Comparison of ENCODE assay signal across 16 cellular contexts in the genomic region with DNA sequence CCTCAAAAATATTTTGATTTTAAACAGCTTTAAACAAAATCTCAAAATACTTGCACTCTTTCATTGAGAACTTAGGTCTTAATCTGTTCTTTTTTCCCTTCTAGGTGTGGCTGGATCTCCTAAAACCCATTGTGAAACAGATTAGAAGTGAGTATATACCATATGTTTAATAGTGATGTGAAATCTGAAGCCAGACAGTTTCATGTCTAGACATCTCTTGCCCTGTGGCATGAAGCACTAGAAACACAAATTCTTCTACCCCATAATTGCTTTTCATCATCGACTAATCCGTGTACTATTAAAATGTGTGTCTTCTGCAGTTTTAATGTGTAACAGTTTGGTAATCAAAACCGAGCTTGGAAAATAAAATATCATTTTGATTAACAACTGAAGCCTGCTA.
DNase-seq lines count a peak whose midpoint lies in the region; ATAC-seq lines count a peak whose summit lies in the region.
"Had no signal": no experiment of that assay in that cellular context is flagged by ENCODE, and none has a peak within 500 bp of the region (broad histone marks: within the 10 kb centered on the region; RNA-seq: fewer than 3 reads in every experiment).

No MANE protein-coding gene starts in this region.

- H3K36me3 ChIP-seq in adipocyte (ENCODE audit: control insufficient read depth, insufficient read depth, low read length, severe bottlenecking) = no peaks in the 10 kb centered on the region
- H3K36me3 ChIP-seq: Peyer's patch had no signal

- DNase-seq in NCI-H524 (lab: John Stamatoyannopoulos, UW) (peak; percentile 0 to 27), NCI-H524 treated with DMSO at 0.1 percent for 48 hours (lab: John Stamatoyannopoulos, UW) (no peak), adipocyte (ENCODE audit: low read depth) (peak; percentile 58), iris pigment epithelial cell (ENCODE audit: low read depth) (peak; percentile 43), NCI-H82 treated with DMSO at 0.1 percent for 48 hours (lab: John Stamatoyannopoulos, UW; ENCODE audit: unreplicated experiment) (no peak)
- DNase-seq in activated T-cell treated with anti-CD3 and anti-CD28 coated beads, Interleukin-2, amount 50 U/mL, for 1 hour = no peak
- DNase-seq: Caco-2; CD4-positive, alpha-beta T cell; NCI-H1092 treated with DMSO at 0.1 percent for 48 hours; NCI-H2107; NK-92 treated with Interleukin-12 subunit alpha and Interleukin-12 subunit beta, amount 100 ng/mL, for 24 hours; Peyer's patch had no signal

- H3K9ac ChIP-seq in adipocyte (ENCODE audit: low read length) = no peak overlapping the region

- peaks cover under 1% of the 10 kb centered on the region for H3K4me1 ChIP-seq in adipocyte (ENCODE audit: control insufficient read depth, insufficient read depth, low read length)
- H3K4me1 ChIP-seq: Caco-2 had no signal

- H3K27me3 ChIP-seq in adipocyte (replicated peaks; ENCODE audit: control insufficient read depth, insufficient read depth, low read length) = no peaks in the 10 kb centered on the region
- H3K27me3 ChIP-seq: Peyer's patch had no signal

- ATAC-seq in GM21390 (IDR thresholded peaks at IDR 0.05; ENCODE audit: unreplicated experiment) (no peak), GM19397 (IDR thresholded peaks at IDR 0.05; ENCODE audit: unreplicated experiment) (no peak)
- ATAC-seq: K562, Right ventricle myocardium inferior had no signal

- no peak overlapping the region for H3K4me3 ChIP-seq in adipocyte (ENCODE audit: low read length)
- H3K4me3 ChIP-seq: K562, Peyer's patch had no signal

- H3K9me3 ChIP-seq in adipocyte (ENCODE audit: control insufficient read depth, low read length) = no peaks in the 10 kb centered on the region
- H3K9me3 ChIP-seq: Caco-2, Peyer's patch had no signal

Comparison
In these comparisons a context has a peak if more than half of its experiments do, and no peak if none do; other contexts are left out.
1. DNase-seq: peak in NCI-H524 (2 of 2), adipocyte (single experiment) and iris pigment epithelial cell (single experiment); none in NCI-H524 treated with DMSO at 0.1 percent for 48 hours (single experiment), activated T-cell treated with anti-CD3 and anti-CD28 coated beads, Interleukin-2, amount 50 U/mL, for 1 hour (single experiment) and NCI-H82 treated with DMSO at 0.1 percent for 48 hours (single experiment).